25 cellular contexts compared by ENCODE assay signal in genomic region chr4:101870874-101871273, GRCh38.
"Had no signal": no experiment of that assay in that cellular context is flagged by ENCODE, and none has a peak within 500 bp of the region (broad histone marks: within the 10 kb centered on the region; RNA-seq: fewer than 3 reads in every experiment).

No MANE protein-coding gene starts in this region.

- H3K27me3 Mint-ChIP-seq: activated CD4-positive, alpha-beta memory T cell treated with anti-CD3 and anti-CD28 coated beads, Interleukin-2, amount 10 ng/mL, durations not matched to agents 7 days and 5 days; activated CD4-positive, alpha-beta T cell treated with anti-CD3 and anti-CD28 coated beads, Interleukin-2, amount 10 ng/mL, durations not matched to agents 24 days and 14 days; type B pancreatic cell had no signal

- H3K36me3 ChIP-seq: heart left ventricle, right lobe of liver, thoracic aorta, vagina had no signal

- H3K27me3 ChIP-seq: heart left ventricle, right lobe of liver, vagina had no signal

- H3K4me3 Mint-ChIP-seq: activated CD4-positive, alpha-beta memory T cell treated with anti-CD3 and anti-CD28 coated beads, Interleukin-2, amount 10 ng/mL, durations not matched to agents 7 days and 5 days; activated CD4-positive, alpha-beta T cell treated with anti-CD3 and anti-CD28 coated beads, Interleukin-2, amount 10 ng/mL, durations not matched to agents 24 days and 14 days; activated CD8-positive, alpha-beta memory T cell treated with anti-CD3 and anti-CD28 coated beads, Interleukin-2, amount 10 ng/mL, durations not matched to agents 7 days and 5 days; brain; stimulated activated effector memory CD8-positive, alpha-beta T cell treated with anti-CD3 and anti-CD28 coated beads, Interleukin-12 subunit alpha, Interleukin-12 subunit beta, amount 100 ng/mL, for 72 hours; type B pancreatic cell had no signal

- H3K4me1 Mint-ChIP-seq: activated CD4-positive, alpha-beta memory T cell treated with anti-CD3 and anti-CD28 coated beads, Interleukin-2, amount 10 ng/mL, durations not matched to agents 7 days and 5 days; activated CD4-positive, alpha-beta T cell treated with anti-CD3 and anti-CD28 coated beads, Interleukin-2, amount 10 ng/mL, durations not matched to agents 24 days and 14 days; activated CD8-positive, alpha-beta memory T cell treated with anti-CD3 and anti-CD28 coated beads, Interleukin-2, amount 10 ng/mL, durations not matched to agents 7 days and 5 days; brain; stimulated activated effector memory CD8-positive, alpha-beta T cell treated with anti-CD3 and anti-CD28 coated beads, Interleukin-12 subunit alpha, Interleukin-12 subunit beta, amount 100 ng/mL, for 72 hours had no signal

- H3K9me3 ChIP-seq: heart left ventricle, mucosa of descending colon, right lobe of liver, thoracic aorta, vagina had no signal

- H3K4me3 ChIP-seq: heart left ventricle, mucosa of descending colon, right lobe of liver, skin epidermis, thoracic aorta, vagina had no signal

- FAIRE-seq: endometrium, islet of Langerhans had no signal

- H3K27ac ChIP-seq: heart left ventricle, right lobe of liver, skin epidermis, thoracic aorta, vagina had no signal

- H3K4me1 ChIP-seq: heart left ventricle, right lobe of liver, vagina had no signal

- H3K36me3 Mint-ChIP-seq: activated CD8-positive, alpha-beta memory T cell treated with anti-CD3 and anti-CD28 coated beads, Interleukin-2, amount 10 ng/mL, durations not matched to agents 7 days and 5 days; brain; stimulated activated effector memory CD8-positive, alpha-beta T cell treated with anti-CD3 and anti-CD28 coated beads, Interleukin-12 subunit alpha, Interleukin-12 subunit beta, amount 100 ng/mL, for 72 hours; type B pancreatic cell had no signal

- DNase-seq: activated CD4-positive, alpha-beta memory T cell treated with anti-CD3 and anti-CD28 coated beads, Interleukin-2, amount 10 ng/mL, durations not matched to agents 7 days and 5 days; activated CD4-positive, alpha-beta T cell treated with anti-CD3 and anti-CD28 coated beads, Interleukin-2, amount 10 ng/mL, durations not matched to agents 24 days and 14 days; activated CD8-positive, alpha-beta memory T cell treated with anti-CD3 and anti-CD28 coated beads, Interleukin-2, amount 10 ng/mL, durations not matched to agents 7 days and 5 days; activated effector memory CD4-positive, alpha-beta T cell treated with anti-CD3 and anti-CD28 coated beads, Interleukin-2, amount 50 U/mL, for 16 hours; activated naive CD4-positive, alpha-beta T cell treated with anti-CD3 and anti-CD28 coated beads, Interleukin-2, amount 50 U/mL, for 16 hours; activated T-cell treated with anti-CD3 and anti-CD28 coated beads for 4 hours; anterior cingulate cortex; effector CD4-positive, alpha-beta T cell; heart left ventricle; left cardiac atrium; mesendoderm; mucosa of descending colon; occipital lobe; posterior cingulate gyrus; right lobe of liver; stimulated activated CD4-positive, alpha-beta T cell treated with anti-CD3 and anti-CD28 coated beads, Interleukin-1b, Interleukin-23, amount 100 ng/mL, for 48 hours had no signal

- ATAC-seq: activated CD4-positive, CD25-positive, alpha-beta regulatory T cell treated with anti-CD3 and anti-CD28 coated beads, Interleukin-2, amount 50 U/mL, for 24 hours; activated CD8-positive, alpha-beta memory T cell treated with anti-CD3 and anti-CD28 coated beads, Interleukin-2, amount 10 ng/mL, durations not matched to agents 7 days and 5 days; heart left ventricle; left cardiac atrium; mucosa of descending colon; right lobe of liver; stimulated activated effector memory CD8-positive, alpha-beta T cell treated with anti-CD3 and anti-CD28 coated beads, Interleukin-12 subunit alpha, Interleukin-12 subunit beta, amount 100 ng/mL, for 72 hours had no signal

- H3K9me3 Mint-ChIP-seq: activated CD4-positive, alpha-beta memory T cell treated with anti-CD3 and anti-CD28 coated beads, Interleukin-2, amount 10 ng/mL, durations not matched to agents 7 days and 5 days; activated CD4-positive, alpha-beta T cell treated with anti-CD3 and anti-CD28 coated beads, Interleukin-2, amount 10 ng/mL, durations not matched to agents 24 days and 14 days; brain; stimulated activated effector memory CD8-positive, alpha-beta T cell treated with anti-CD3 and anti-CD28 coated beads, Interleukin-12 subunit alpha, Interleukin-12 subunit beta, amount 100 ng/mL, for 72 hours; type B pancreatic cell had no signal

- H3K27ac Mint-ChIP-seq: activated CD4-positive, alpha-beta memory T cell treated with anti-CD3 and anti-CD28 coated beads, Interleukin-2, amount 10 ng/mL, durations not matched to agents 7 days and 5 days; activated CD4-positive, alpha-beta T cell treated with anti-CD3 and anti-CD28 coated beads, Interleukin-2, amount 10 ng/mL, durations not matched to agents 24 days and 14 days; activated CD8-positive, alpha-beta memory T cell treated with anti-CD3 and anti-CD28 coated beads, Interleukin-2, amount 10 ng/mL, durations not matched to agents 7 days and 5 days; brain; stimulated activated effector memory CD8-positive, alpha-beta T cell treated with anti-CD3 and anti-CD28 coated beads, Interleukin-12 subunit alpha, Interleukin-12 subunit beta, amount 100 ng/mL, for 72 hours; type B pancreatic cell had no signal
